Comparison of ENCODE assay signal across 20 cellular contexts in the genomic region with DNA sequence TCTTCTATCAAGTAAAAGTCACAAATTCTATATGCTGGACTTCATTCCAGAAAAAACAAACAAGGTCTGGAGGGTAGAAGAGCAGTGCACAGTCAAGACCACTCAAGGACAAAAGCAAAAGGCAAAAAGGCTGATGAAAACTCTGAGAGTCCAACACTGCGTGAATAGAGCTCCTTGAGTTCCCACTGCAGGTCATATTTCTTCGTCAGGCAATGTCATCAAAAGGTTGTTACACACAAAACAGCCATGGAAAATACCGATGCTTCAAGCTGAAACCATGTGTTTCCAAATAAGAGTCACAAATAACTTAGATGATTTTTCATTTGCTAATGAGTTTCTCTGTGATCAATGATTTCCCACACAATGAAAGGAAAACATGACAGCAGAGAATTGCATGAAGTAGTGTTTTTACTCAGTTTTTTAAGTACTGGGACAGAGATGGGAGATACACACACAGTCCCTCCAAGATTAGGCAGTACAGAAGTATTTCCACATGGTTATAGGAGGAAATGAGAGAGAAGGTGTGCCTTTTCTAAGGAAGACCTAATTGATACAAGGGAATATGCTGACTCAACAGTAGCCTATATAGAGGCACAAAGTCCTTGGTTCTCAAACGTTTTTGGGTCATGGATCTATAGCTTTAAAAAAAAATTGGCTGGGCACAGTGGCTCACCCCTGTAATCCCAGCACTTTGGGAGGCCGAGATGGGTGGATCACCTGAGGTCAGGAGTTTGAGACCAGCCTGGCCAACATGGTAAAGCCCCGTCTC.
DNase-seq lines count a peak whose midpoint lies in the region; ATAC-seq, FAIRE-seq and TF ChIP-seq lines count a peak whose summit lies in the region.
"Had no signal": no experiment of that assay in that cellular context is flagged by ENCODE, and none has a peak within 500 bp of the region (broad histone marks: within the 10 kb centered on the region; RNA-seq: fewer than 3 reads in every experiment).

No MANE protein-coding gene starts in this region.

- TF ChIP-seq CTCF in K562 (IDR thresholded peaks at IDR 0.05 in 2 of 3, conservative IDR thresholded peaks at IDR 0.05 in 1 of 3; ENCODE audit: insufficient read depth in 2 of 3, low read depth in 1 of 3, low read length in 3 of 3) (no peak), progenitor cell of endocrine pancreas (IDR thresholded peaks at IDR 0.05; ENCODE audit: unreplicated experiment) (no peak)

- 66% methylated on average over 6 of the region's 6 CpGs for WGBS in K562 (ENCODE audit: insufficient coverage, low coverage, missing lambda C conversion rate)

- no peaks in the 10 kb centered on the region for H3K9me1 ChIP-seq in K562 (ENCODE audit: control insufficient read depth, insufficient read depth, low read length)

- H3K27ac ChIP-seq in K562 (ENCODE audit: extremely low read depth, low read depth, low read length) = no peak overlapping the region
- H3K27ac ChIP-seq: esophagus squamous epithelium, RWPE1 had no signal

- POLR2A ChIA-PET in HEK293T (lab: Yijun Ruan, JAX) = no interaction called here
- POLR2A ChIA-PET in K562 (lab: Yijun Ruan, JAX) = interaction anchor here (1.5 to 2.5 kb wide), 3 partner anchors 9 to 13 kb away, joined by 3 to 9 read pairs (median 7); no protein-coding TSS in a partner anchor

- H3K27ac Mint-ChIP-seq in activated T-cell treated with anti-CD3 and anti-CD28 coated beads, Interleukin-2, amount 50 U/mL, for 24 hours = peak overlapping the region; percentile 84
- H3K27ac Mint-ChIP-seq in progenitor cell of endocrine pancreas = peak overlapping the region; percentile 5
- H3K27ac Mint-ChIP-seq: CD4-positive, alpha-beta T cell; HFFc6 had no signal

- H3K27me3 ChIP-seq in K562 (ENCODE audit: control insufficient read depth in 2 of 2, insufficient read depth in 2 of 2, low read length in 2 of 2) = no peaks in the 10 kb centered on the region
- H3K27me3 ChIP-seq: esophagus squamous epithelium had no signal

- TF ChIP-seq POLR2A in K562 (conservative IDR thresholded peaks at IDR 0.05) = no peak

- no peak for FAIRE-seq in K562 (lab: Jason Lieb, UNC)

- no peaks in the 10 kb centered on the region for H3K27me3 Mint-ChIP-seq in activated T-cell treated with anti-CD3 and anti-CD28 coated beads, Interleukin-2, amount 50 U/mL, for 24 hours
- no peaks in the 10 kb centered on the region for H3K27me3 Mint-ChIP-seq in progenitor cell of endocrine pancreas
- H3K27me3 Mint-ChIP-seq: CD4-positive, alpha-beta T cell; central memory CD8-positive, alpha-beta T cell had no signal

- in situ Hi-C loops in K562 (cut with MboI) = no loop called here

- H3K9ac ChIP-seq in K562 (ENCODE audit: insufficient read depth in 1 of 2, low read depth in 2 of 2, low read length in 2 of 2) = no peak overlapping the region

- no peaks in the 10 kb centered on the region; the same call in 1 of the 2 replicates for H4K20me1 ChIP-seq in K562 (replicated peaks; ENCODE audit: control insufficient read depth, insufficient read depth, low read length)

- peaks cover 42% of the 10 kb centered on the region for H3K4me1 Mint-ChIP-seq in activated T-cell treated with anti-CD3 and anti-CD28 coated beads, Interleukin-2, amount 50 U/mL, for 24 hours (ENCODE audit: low read depth)
- peaks cover 11% of the 10 kb centered on the region for H3K4me1 Mint-ChIP-seq in progenitor cell of endocrine pancreas (ENCODE audit: low read depth)

- H3K36me3 Mint-ChIP-seq in activated T-cell treated with anti-CD3 and anti-CD28 coated beads, Interleukin-2, amount 50 U/mL, for 24 hours (ENCODE audit: low read depth) = peaks cover 21% of the 10 kb centered on the region
- H3K36me3 Mint-ChIP-seq in progenitor cell of endocrine pancreas (ENCODE audit: insufficient read depth) = no peaks in the 10 kb centered on the region

- H3K4me1 ChIP-seq in K562 (replicated peaks in 1 of 2; ENCODE audit: control insufficient read depth in 2 of 2, insufficient read depth in 2 of 2, low read length in 2 of 2) = peaks cover 0 to 2% of the 10 kb centered on the region in 2 experiments; a peak in 1 of 5 replicates

- no peaks in the 10 kb centered on the region for H3K9me3 Mint-ChIP-seq in activated T-cell treated with anti-CD3 and anti-CD28 coated beads, Interleukin-2, amount 50 U/mL, for 24 hours
- H3K9me3 Mint-ChIP-seq in progenitor cell of endocrine pancreas (ENCODE audit: low read depth) = no peaks in the 10 kb centered on the region
- H3K9me3 Mint-ChIP-seq: CD4-positive, alpha-beta T cell; central memory CD8-positive, alpha-beta T cell; HFFc6 had no signal

- TF ChIP-seq RAD21 in K562 (CRISPR knock-in tag; conservative IDR thresholded peaks at IDR 0.05 in 1 of 2, IDR thresholded peaks at IDR 0.05 in 1 of 2) = no peak

- no peak overlapping the region for H3K4me2 ChIP-seq in K562 (ENCODE audit: insufficient read depth, low read length)

- peak overlapping the region; percentile 8 for H3K4me3 Mint-ChIP-seq in activated T-cell treated with anti-CD3 and anti-CD28 coated beads, Interleukin-2, amount 50 U/mL, for 24 hours
- H3K4me3 Mint-ChIP-seq in progenitor cell of endocrine pancreas (ENCODE audit: low read depth) = no peak overlapping the region
- H3K4me3 Mint-ChIP-seq: CD4-positive, alpha-beta T cell; central memory CD8-positive, alpha-beta T cell; HFFc6 had no signal

- ATAC-seq in K562 (peak; percentile 42; the same call in 2 of the 3 replicates), HG03039 (IDR thresholded peaks at IDR 0.05; ENCODE audit: unreplicated experiment) (no peak)
- ATAC-seq: left colon had no signal

- peaks cover 68% of the 10 kb centered on the region for H3K79me2 ChIP-seq in K562 (ENCODE audit: control insufficient read depth, insufficient read depth, low read length)

- intact Hi-C loops in K562 (cut with micrococcal nuclease) = no loop called here

- no peak for TF ChIP-seq EP300 in K562 (IDR thresholded peaks at IDR 0.05; ENCODE audit: low read length)

- H3K9me3 ChIP-seq in K562 (replicated peaks; ENCODE audit: control insufficient read depth, insufficient read depth, low read depth, low read length) = no peaks in the 10 kb centered on the region
- H3K9me3 ChIP-seq: esophagus squamous epithelium had no signal

- no TSS peak for BruUV-seq in K562 (replicated peaks; lab: Mats Ljungman, UMichigan)

- H3K4me3 ChIP-seq in K562 = no peak overlapping the region
- H3K4me3 ChIP-seq: esophagus squamous epithelium had no signal

- CTCF ChIA-PET in HEK293T (lab: Yijun Ruan, JAX) = interaction anchor here (0.6 kb wide), 1 partner anchor 432 kb away, joined by 4 read pairs; no protein-coding TSS in a partner anchor
- CTCF ChIA-PET in K562 (lab: Yijun Ruan, JAX; ENCODE audit: low intra/inter-chr PET ratio) = no interaction called here

- no peak for DNase-seq in activated T-cell treated with anti-CD3 and anti-CD28 coated beads, Interleukin-2, amount 50 U/mL, for 24 hours
- no peak for DNase-seq in activated T-cell treated with anti-CD3 and anti-CD28 coated beads, Interleukin-2, amount 50 U/mL, for 1 hour
- no peak for DNase-seq in HEK293T (ENCODE audit: extremely low spot score)
- DNase-seq in K562 (ENCODE audit: extremely low read depth in 1 of 4, low spot score in 3 of 4) = no peak
- no peak for DNase-seq in progenitor cell of endocrine pancreas (ENCODE audit: low spot score, unreplicated experiment)
- DNase-seq in OCI-M1 (lab: John Stamatoyannopoulos, UW) = no peak
- DNase-seq in GOT3 (lab: John Stamatoyannopoulos, UW) = no peak
- DNase-seq: anterior cingulate cortex; CD4-positive, alpha-beta T cell; DMS53; effector CD8-positive, alpha-beta T cell; esophagus squamous epithelium; HFFc6; KBM-7; left colon; NCI-H187 treated with DMSO at 0.1 percent for 48 hours; NCI-H524 treated with DMSO at 0.1 percent for 48 hours had no signal

- no peak overlapping the region for H2AFZ ChIP-seq in K562 (ENCODE audit: low read depth, low read length)

- H3K36me3 ChIP-seq in K562 (ENCODE audit: control insufficient read depth, insufficient read depth, low read length) = peaks cover 11% of the 10 kb centered on the region

TF ChIP-seq in HEK293T, 16 proteins besides CTCF, POLR2A, EP300 and RAD21:
- TF ChIP-seq FOXK2 (IDR thresholded peaks at IDR 0.05) = no peak
- TF ChIP-seq, protein P1, sequence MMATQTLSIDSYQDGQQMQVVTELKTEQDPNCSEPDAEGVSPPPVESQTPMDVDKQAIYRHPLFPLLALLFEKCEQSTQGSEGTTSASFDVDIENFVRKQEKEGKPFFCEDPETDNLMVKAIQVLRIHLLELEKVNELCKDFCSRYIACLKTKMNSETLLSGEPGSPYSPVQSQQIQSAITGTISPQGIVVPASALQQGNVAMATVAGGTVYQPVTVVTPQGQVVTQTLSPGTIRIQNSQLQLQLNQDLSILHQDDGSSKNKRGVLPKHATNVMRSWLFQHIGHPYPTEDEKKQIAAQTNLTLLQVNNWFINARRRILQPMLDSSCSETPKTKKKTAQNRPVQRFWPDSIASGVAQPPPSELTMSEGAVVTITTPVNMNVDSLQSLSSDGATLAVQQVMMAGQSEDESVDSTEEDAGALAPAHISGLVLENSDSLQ (IDR thresholded peaks at IDR 0.05) = peak; percentile 31; the same call in 1 of the 2 replicates
TF ChIP-seq in HEK293T: peak in this region for 1.

TF ChIP-seq in K562, 482 proteins besides CTCF, POLR2A, EP300 and RAD21 (continues in another document):
- peak; percentile 87 for TF ChIP-seq MAFG (tag; conservative IDR thresholded peaks at IDR 0.05)
- TF ChIP-seq, protein P2, sequence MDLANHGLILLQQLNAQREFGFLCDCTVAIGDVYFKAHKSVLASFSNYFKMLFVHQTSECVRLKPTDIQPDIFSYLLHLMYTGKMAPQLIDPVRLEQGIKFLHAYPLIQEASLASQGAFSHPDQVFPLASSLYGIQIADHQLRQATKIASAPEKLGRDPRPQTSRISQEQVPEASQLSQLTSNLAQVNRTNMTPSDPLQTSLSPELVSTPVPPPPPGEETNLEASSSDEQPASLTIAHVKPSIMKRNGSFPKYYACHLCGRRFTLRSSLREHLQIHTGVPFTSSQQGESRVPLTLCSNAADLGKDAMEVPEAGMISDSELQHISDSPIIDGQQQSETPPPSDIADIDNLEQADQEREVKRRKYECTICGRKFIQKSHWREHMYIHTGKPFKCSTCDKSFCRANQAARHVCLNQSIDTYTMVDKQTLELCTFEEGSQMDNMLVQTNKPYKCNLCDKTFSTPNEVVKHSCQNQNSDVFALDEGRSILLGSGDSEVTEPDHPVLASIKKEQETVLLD (IDR thresholded peaks at IDR 0.05) = no peak
- no peak for TF ChIP-seq NCOA6 (IDR thresholded peaks at IDR 0.05)
- TF ChIP-seq, protein P3, sequence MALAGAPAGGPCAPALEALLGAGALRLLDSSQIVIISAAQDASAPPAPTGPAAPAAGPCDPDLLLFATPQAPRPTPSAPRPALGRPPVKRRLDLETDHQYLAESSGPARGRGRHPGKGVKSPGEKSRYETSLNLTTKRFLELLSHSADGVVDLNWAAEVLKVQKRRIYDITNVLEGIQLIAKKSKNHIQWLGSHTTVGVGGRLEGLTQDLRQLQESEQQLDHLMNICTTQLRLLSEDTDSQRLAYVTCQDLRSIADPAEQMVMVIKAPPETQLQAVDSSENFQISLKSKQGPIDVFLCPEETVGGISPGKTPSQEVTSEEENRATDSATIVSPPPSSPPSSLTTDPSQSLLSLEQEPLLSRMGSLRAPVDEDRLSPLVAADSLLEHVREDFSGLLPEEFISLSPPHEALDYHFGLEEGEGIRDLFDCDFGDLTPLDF (CRISPR knock-in tag; IDR thresholded peaks at IDR 0.05) = no peak
- TF ChIP-seq SIN3A (IDR thresholded peaks at IDR 0.05; ENCODE audit: borderline replicate concordance in 2 of 2, control insufficient read depth in 1 of 2, low read depth in 2 of 2, low read length in 2 of 2) = no peak
